Comparison of ENCODE assay signal across 22 cellular contexts in genomic region chr2:138123741-138124140, GRCh38.
"Had no signal": no experiment of that assay in that cellular context is flagged by ENCODE, and none has a peak within 500 bp of the region (broad histone marks: within the 10 kb centered on the region; RNA-seq: fewer than 3 reads in every experiment).

No MANE protein-coding gene starts in this region.

- H3K4me3 ChIP-seq: MG63, Peyer's patch had no signal

- H3K27ac ChIP-seq: Peyer's patch, RWPE1, VCaP had no signal

- DNase-seq: activated CD4-positive, alpha-beta memory T cell treated with anti-CD3 and anti-CD28 coated beads, Interleukin-2, amount 10 ng/mL, durations not matched to agents 7 days and 5 days; activated CD4-positive, alpha-beta T cell treated with anti-CD3 and anti-CD28 coated beads, Interleukin-2, amount 50 U/mL, for 1 hour; activated CD4-positive, CD25-positive, alpha-beta regulatory T cell; activated gamma-delta T cell; activated naive CD4-positive, alpha-beta T cell treated with anti-CD3 and anti-CD28 coated beads for 36 hours; activated T-cell treated with anti-CD3 and anti-CD28 coated beads for 4 hours; activated T-cell treated with anti-CD3 and anti-CD28 coated beads, Interleukin-2, amount 50 U/mL, for 48 hours; amygdala; MG63; NCI-H1105; NCI-H1436; NCI-H1694 treated with DMSO at 0.1 percent for 48 hours; NCI-H2029 treated with DMSO at 0.1 percent for 48 hours; NCI-H446; NCI-H524; Peyer's patch; SHP77 treated with DMSO at 0.1 percent for 48 hours; T-helper 1 cell had no signal

- H3K9me3 ChIP-seq: MG63, Peyer's patch had no signal

- H3K4me1 ChIP-seq: Peyer's patch had no signal

- FAIRE-seq: astrocyte had no signal

- ATAC-seq: activated T-helper 17 cell treated with anti-CD3 and anti-CD28 coated beads, Interleukin-2, amount 50 U/mL, for 72 hours had no signal

- H3K36me3 ChIP-seq: MG63, Peyer's patch had no signal

- H3K27me3 ChIP-seq: MG63, Peyer's patch had no signal
